In genomic region chr10:28410420-28411135, GRCh38 we compare ENCODE assay signal across 13 cellular contexts.
DNase-seq lines count a peak whose midpoint lies in the region; ATAC-seq and TF ChIP-seq lines count a peak whose summit lies in the region.
"Had no signal": no experiment of that assay in that cellular context is flagged by ENCODE, and none has a peak within 500 bp of the region (broad histone marks: within the 10 kb centered on the region; RNA-seq: fewer than 3 reads in every experiment).

No MANE protein-coding gene starts in this region.

- H4K20me1 ChIP-seq in smooth muscle cell (ENCODE audit: low read depth) = no peaks in the 10 kb centered on the region

- H3K79me2 ChIP-seq in smooth muscle cell (ENCODE audit: low read depth) = no peaks in the 10 kb centered on the region

- H3K27me3 ChIP-seq in smooth muscle cell (ENCODE audit: low read depth) = peaks cover 4% of the 10 kb centered on the region
- H3K27me3 ChIP-seq in spleen (replicated peaks in 1 of 7) = peaks cover 0 to 6% (median 0%) of the 10 kb centered on the region in 7 donors
- H3K27me3 ChIP-seq: neutrophil had no signal

- H3K36me3 ChIP-seq in smooth muscle cell (ENCODE audit: low read depth) (no peaks in the 10 kb centered on the region), spleen (no peaks in the 10 kb centered on the region)
- H3K36me3 ChIP-seq: neutrophil had no signal

- H3K4me1 Mint-ChIP-seq in stimulated activated naive CD8-positive, alpha-beta T cell treated with anti-CD3 and anti-CD28 coated beads, Interleukin-15, Interleukin-2, amounts not matched to agents 100 ng/mL and 50 ng/mL, for 24 hours (ENCODE audit: low read depth) = peaks cover 9% of the 10 kb centered on the region
- peaks cover 14% of the 10 kb centered on the region for H3K4me1 Mint-ChIP-seq in stimulated activated naive CD8-positive, alpha-beta T cell treated with anti-CD3 and anti-CD28 coated beads, Interleukin-15, amount 100 ng/mL, for 72 hours
- H3K4me1 Mint-ChIP-seq in T-helper 17 cell = peaks cover 5% of the 10 kb centered on the region
- H3K4me1 Mint-ChIP-seq: B cell had no signal

- H3K27ac Mint-ChIP-seq in stimulated activated naive CD8-positive, alpha-beta T cell treated with anti-CD3 and anti-CD28 coated beads, Interleukin-15, Interleukin-2, amounts not matched to agents 100 ng/mL and 50 ng/mL, for 24 hours = peak overlapping the region; percentile 28
- no peak overlapping the region for H3K27ac Mint-ChIP-seq in stimulated activated naive CD8-positive, alpha-beta T cell treated with anti-CD3 and anti-CD28 coated beads, Interleukin-15, amount 100 ng/mL, for 72 hours
- peak overlapping the region; percentile 69 for H3K27ac Mint-ChIP-seq in T-helper 17 cell
- H3K27ac Mint-ChIP-seq: B cell; stimulated activated effector memory CD8-positive, alpha-beta T cell treated with anti-CD3 and anti-CD28 coated beads, Interleukin-12 subunit alpha, Interleukin-12 subunit beta, amount 100 ng/mL, for 72 hours had no signal

- TF ChIP-seq CTCF in foreskin fibroblast (IDR thresholded peaks at IDR 0.05; ENCODE audit: low read depth, low read length) = peak; percentile 6
- TF ChIP-seq CTCF in smooth muscle cell (IDR thresholded peaks at IDR 0.05; ENCODE audit: borderline replicate concordance, insufficient read depth, poor library complexity, severe bottlenecking) = no peak
- no peak for TF ChIP-seq CTCF in spleen (IDR thresholded peaks at IDR 0.05 in 8 of 11, conservative IDR thresholded peaks at IDR 0.05 in 3 of 11)

- intact Hi-C loops in spleen (cut with DNase I; ENCODE audit: low total_unique reads) = no loop called here

- peaks cover 27% of the 10 kb centered on the region for H3K27me3 Mint-ChIP-seq in stimulated activated naive CD8-positive, alpha-beta T cell treated with anti-CD3 and anti-CD28 coated beads, Interleukin-15, Interleukin-2, amounts not matched to agents 100 ng/mL and 50 ng/mL, for 24 hours
- H3K27me3 Mint-ChIP-seq in stimulated activated naive CD8-positive, alpha-beta T cell treated with anti-CD3 and anti-CD28 coated beads, Interleukin-15, amount 100 ng/mL, for 72 hours = peaks cover 32% of the 10 kb centered on the region
- H3K27me3 Mint-ChIP-seq in T-helper 17 cell = peaks cover 34% of the 10 kb centered on the region

- no peaks in the 10 kb centered on the region for H3K36me3 Mint-ChIP-seq in stimulated activated naive CD8-positive, alpha-beta T cell treated with anti-CD3 and anti-CD28 coated beads, Interleukin-15, Interleukin-2, amounts not matched to agents 100 ng/mL and 50 ng/mL, for 24 hours (ENCODE audit: low read depth)
- peaks cover 9% of the 10 kb centered on the region for H3K36me3 Mint-ChIP-seq in T-helper 17 cell (ENCODE audit: low read depth)
- H3K36me3 Mint-ChIP-seq: stimulated activated effector memory CD8-positive, alpha-beta T cell treated with anti-CD3 and anti-CD28 coated beads, Interleukin-12 subunit alpha, Interleukin-12 subunit beta, amount 100 ng/mL, for 72 hours had no signal

- H3K4me1 ChIP-seq in smooth muscle cell (ENCODE audit: low read depth) (no peaks in the 10 kb centered on the region), spleen (peaks cover 0 to 3% (median 0%) of the 10 kb centered on the region in 6 donors)

- H3K9me3 Mint-ChIP-seq in stimulated activated naive CD8-positive, alpha-beta T cell treated with anti-CD3 and anti-CD28 coated beads, Interleukin-15, Interleukin-2, amounts not matched to agents 100 ng/mL and 50 ng/mL, for 24 hours = no peaks in the 10 kb centered on the region
- peaks cover 0 to 6% of the 10 kb centered on the region in 2 donors for H3K9me3 Mint-ChIP-seq in stimulated activated naive CD8-positive, alpha-beta T cell treated with anti-CD3 and anti-CD28 coated beads, Interleukin-15, amount 100 ng/mL, for 72 hours
- H3K9me3 Mint-ChIP-seq: stimulated activated effector memory CD8-positive, alpha-beta T cell treated with anti-CD3 and anti-CD28 coated beads, Interleukin-12 subunit alpha, Interleukin-12 subunit beta, amount 100 ng/mL, for 72 hours had no signal

- H3K27ac ChIP-seq in smooth muscle cell (ENCODE audit: low read depth) (no peak overlapping the region), spleen (no peak overlapping the region)
- H3K27ac ChIP-seq: neutrophil had no signal

- no peak for DNase-seq in stimulated activated naive CD8-positive, alpha-beta T cell treated with anti-CD3 and anti-CD28 coated beads, Interleukin-15, amount 100 ng/mL, for 72 hours
- DNase-seq in T-helper 17 cell = no peak
- no peak for DNase-seq in foreskin fibroblast
- DNase-seq in islet precursor cell = no peak
- no peak for DNase-seq in kidney tubule cell (ENCODE audit: low spot score)
- DNase-seq in smooth muscle cell (lab: John Stamatoyannopoulos, UW; ENCODE audit: unreplicated experiment) = no peak
- no peak for DNase-seq in spleen
- DNase-seq: foreskin melanocyte had no signal

- H3K4me3 ChIP-seq in foreskin fibroblast (ENCODE audit: low read depth in 1 of 2, low read length in 2 of 2) (no peak overlapping the region), smooth muscle cell (no peak overlapping the region), spleen (no peak overlapping the region)

- no peak overlapping the region for H3K9ac ChIP-seq in smooth muscle cell (ENCODE audit: low read depth)

- no peaks in the 10 kb centered on the region for H3K9me3 ChIP-seq in T-helper 17 cell (ENCODE audit: control insufficient read depth, low read length, poor library complexity, severe bottlenecking)
- H3K9me3 ChIP-seq in smooth muscle cell (replicated peaks; ENCODE audit: low read depth) = no peaks in the 10 kb centered on the region
- H3K9me3 ChIP-seq in spleen = peaks cover 0 to 21% (median 2%) of the 10 kb centered on the region in 8 donors
- H3K9me3 ChIP-seq: neutrophil had no signal

- 80% methylated on average over 4 of the region's 4 CpGs for WGBS in smooth muscle cell (ENCODE audit: low lambda C conversion rate)
- 54 to 79% (median 67%) methylated on average over 4 of the region's 4 CpGs for WGBS in spleen, 5 donors

- ATAC-seq in stimulated activated naive CD8-positive, alpha-beta T cell treated with anti-CD3 and anti-CD28 coated beads, Interleukin-15, amount 100 ng/mL, for 72 hours = no peak
- ATAC-seq in T-helper 17 cell = no peak
- ATAC-seq: left lobe of liver had no signal

- H3K4me2 ChIP-seq in smooth muscle cell = no peak overlapping the region

- no peak for TF ChIP-seq POLR2A in spleen (IDR thresholded peaks at IDR 0.05)

- H2AFZ ChIP-seq in smooth muscle cell (ENCODE audit: low read depth) = no peak overlapping the region

- no peak overlapping the region for H3K4me3 Mint-ChIP-seq in stimulated activated naive CD8-positive, alpha-beta T cell treated with anti-CD3 and anti-CD28 coated beads, Interleukin-15, Interleukin-2, amounts not matched to agents 100 ng/mL and 50 ng/mL, for 24 hours
- H3K4me3 Mint-ChIP-seq in stimulated activated naive CD8-positive, alpha-beta T cell treated with anti-CD3 and anti-CD28 coated beads, Interleukin-15, amount 100 ng/mL, for 72 hours = no peak overlapping the region
- no peak overlapping the region for H3K4me3 Mint-ChIP-seq in T-helper 17 cell
- H3K4me3 Mint-ChIP-seq: B cell; stimulated activated effector memory CD8-positive, alpha-beta T cell treated with anti-CD3 and anti-CD28 coated beads, Interleukin-12 subunit alpha, Interleukin-12 subunit beta, amount 100 ng/mL, for 72 hours had no signal

- H3F3A ChIP-seq in smooth muscle cell (ENCODE audit: low read depth) = no peaks in the 10 kb centered on the region

Comparison
In these comparisons a context has a peak if more than half of its experiments do, and no peak if none do; other contexts are left out.
1. H3K27ac Mint-ChIP-seq: peak in stimulated activated naive CD8-positive, alpha-beta T cell treated with anti-CD3 and anti-CD28 coated beads, Interleukin-15, Interleukin-2, amounts not matched to agents 100 ng/mL and 50 ng/mL, for 24 hours (single experiment) and T-helper 17 cell (single experiment); none in stimulated activated naive CD8-positive, alpha-beta T cell treated with anti-CD3 and anti-CD28 coated beads, Interleukin-15, amount 100 ng/mL, for 72 hours (0 of 2).